1 cellular context compared by ENCODE assay signal in the genomic region with DNA sequence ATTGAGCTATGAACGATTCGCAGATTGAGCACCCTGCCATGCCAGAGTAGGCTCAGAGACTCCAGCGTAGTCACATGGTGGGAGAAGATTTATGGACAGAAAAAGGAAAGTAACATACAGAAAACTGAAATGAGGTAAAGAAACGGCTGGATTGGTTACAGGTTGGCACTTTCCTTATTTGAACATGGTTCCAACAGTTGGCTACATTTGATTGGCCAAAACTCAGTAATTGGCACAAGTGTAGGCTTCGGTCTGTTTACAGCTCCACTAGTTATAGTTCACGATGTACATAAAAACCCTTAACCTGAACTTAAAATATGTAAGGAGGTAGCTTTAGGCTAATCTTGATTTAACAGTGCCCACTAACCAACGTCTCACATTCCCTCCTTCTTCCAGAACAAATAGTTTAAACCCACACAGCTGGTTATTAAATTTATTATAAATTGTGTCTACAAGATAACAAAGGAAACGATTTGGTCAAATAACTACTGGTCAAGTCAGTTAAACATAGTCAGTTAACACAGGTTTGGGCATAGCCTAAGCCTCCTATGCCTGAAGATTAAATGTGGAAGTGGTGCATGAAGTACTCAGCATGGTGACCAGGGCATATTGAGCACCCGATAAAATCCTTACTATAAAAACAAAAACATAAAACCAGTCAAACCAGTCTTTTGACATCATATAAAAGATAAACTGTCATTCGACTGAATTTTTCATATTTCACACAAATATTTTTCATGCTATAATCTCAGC.
TF ChIP-seq lines count a peak whose summit lies in the region.

No MANE protein-coding gene starts in this region.

TF ChIP-seq in K562, 482 proteins besides CTCF, POLR2A, EP300 and RAD21:
- TF ChIP-seq, protein P1, sequence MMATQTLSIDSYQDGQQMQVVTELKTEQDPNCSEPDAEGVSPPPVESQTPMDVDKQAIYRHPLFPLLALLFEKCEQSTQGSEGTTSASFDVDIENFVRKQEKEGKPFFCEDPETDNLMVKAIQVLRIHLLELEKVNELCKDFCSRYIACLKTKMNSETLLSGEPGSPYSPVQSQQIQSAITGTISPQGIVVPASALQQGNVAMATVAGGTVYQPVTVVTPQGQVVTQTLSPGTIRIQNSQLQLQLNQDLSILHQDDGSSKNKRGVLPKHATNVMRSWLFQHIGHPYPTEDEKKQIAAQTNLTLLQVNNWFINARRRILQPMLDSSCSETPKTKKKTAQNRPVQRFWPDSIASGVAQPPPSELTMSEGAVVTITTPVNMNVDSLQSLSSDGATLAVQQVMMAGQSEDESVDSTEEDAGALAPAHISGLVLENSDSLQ (IDR thresholded peaks at IDR 0.05), result peak; percentile 33; the same call in 1 of the 2 replicates
- TF ChIP-seq ZNF511 (CRISPR knock-in tag; IDR thresholded peaks at IDR 0.05) (no peak), BACH1 (tag; IDR thresholded peaks at IDR 0.05) (no peak), HMBOX1 (IDR thresholded peaks at IDR 0.05) (peak; percentile 81), TBP (optimal IDR thresholded peaks at IDR 0.05; ENCODE audit: low read depth, low read length) (no peak), RAD51 (IDR thresholded peaks at IDR 0.05; ENCODE audit: borderline replicate concordance, low read depth) (0 out of 2 replicates have a peak, but pooled peaks have one; percentile 12), MEIS2 (IDR thresholded peaks at IDR 0.05; ENCODE audit: partially characterized antibody) (peak; percentile 41)
